16 cellular contexts compared by ENCODE assay signal in genomic region chr6:26414281-26414680, GRCh38.
"Had no signal": no experiment of that assay in that cellular context is flagged by ENCODE, and none has a peak within 500 bp of the region (broad histone marks: within the 10 kb centered on the region; RNA-seq: fewer than 3 reads in every experiment).

No MANE protein-coding gene starts in this region.

- DNase-seq: activated CD4-positive, CD25-positive, alpha-beta regulatory T cell treated with anti-CD3 and anti-CD28 coated beads, Interleukin-2, amount 50 U/mL, for 72 hours; activated CD8-positive, alpha-beta memory T cell treated with anti-CD3 and anti-CD28 coated beads for 24 hours; activated CD8-positive, alpha-beta memory T cell treated with anti-CD3 and anti-CD28 coated beads, Interleukin-2, amount 50 U/mL, for 48 hours; activated effector memory CD4-positive, alpha-beta T cell treated with Interleukin-2 at 50 U/mL for 16 hours; activated naive CD4-positive, alpha-beta T cell treated with anti-CD3 and anti-CD28 coated beads, Interleukin-2, amount 10 ng/mL, durations not matched to agents 7 days and 5 days; activated T-cell treated with anti-CD3 and anti-CD28 coated beads, Interleukin-2, amount 50 U/mL, for 48 hours; stimulated activated CD4-positive, alpha-beta T cell treated with anti-CD3 and anti-CD28 coated beads, Interleukin-12 subunit alpha, Interleukin-12 subunit beta, amount 100 ng/mL, for 4 hours; stimulated activated CD4-positive, alpha-beta T cell treated with anti-CD3 and anti-CD28 coated beads, Interleukin-1b, Interleukin-23, amount 100 ng/mL, for 48 hours; stimulated activated CD8-positive, alpha-beta memory T cell treated with anti-CD3 and anti-CD28 coated beads, Interleukin-4, amount 100 ng/mL, for 48 hours; transverse colon; uterus had no signal

- H3K4me1 ChIP-seq: breast epithelium, gastroesophageal sphincter, transverse colon, uterus had no signal

- H3K27me3 Mint-ChIP-seq: activated naive CD4-positive, alpha-beta T cell treated with anti-CD3 and anti-CD28 coated beads, Interleukin-2, amount 10 ng/mL, durations not matched to agents 7 days and 5 days; stimulated activated naive CD8-positive, alpha-beta T cell treated with anti-CD3 and anti-CD28 coated beads, Interleukin-15, Interleukin-2, amounts not matched to agents 100 ng/mL and 50 ng/mL, for 24 hours had no signal

- H3K4me3 Mint-ChIP-seq: activated naive CD4-positive, alpha-beta T cell treated with anti-CD3 and anti-CD28 coated beads, Interleukin-2, amount 10 ng/mL, durations not matched to agents 7 days and 5 days; stimulated activated naive CD8-positive, alpha-beta T cell treated with anti-CD3 and anti-CD28 coated beads, Interleukin-15, Interleukin-2, amounts not matched to agents 100 ng/mL and 50 ng/mL, for 24 hours had no signal

- ATAC-seq: esophagus mucosa, gastroesophageal sphincter had no signal

- H3K27me3 ChIP-seq: breast epithelium, gastroesophageal sphincter, transverse colon, uterus had no signal

- H3K27ac Mint-ChIP-seq: activated naive CD4-positive, alpha-beta T cell treated with anti-CD3 and anti-CD28 coated beads, Interleukin-2, amount 10 ng/mL, durations not matched to agents 7 days and 5 days; stimulated activated naive CD8-positive, alpha-beta T cell treated with anti-CD3 and anti-CD28 coated beads, Interleukin-15, Interleukin-2, amounts not matched to agents 100 ng/mL and 50 ng/mL, for 24 hours had no signal

- H3K27ac ChIP-seq: breast epithelium, coronary artery, gastroesophageal sphincter, transverse colon, uterus had no signal

- H3K9me3 ChIP-seq: breast epithelium, gastroesophageal sphincter, transverse colon, uterus had no signal

- H3K4me3 ChIP-seq: breast epithelium, coronary artery, gastroesophageal sphincter, transverse colon, uterus had no signal

- H3K36me3 ChIP-seq: breast epithelium, uterus had no signal

- H3K4me1 Mint-ChIP-seq: activated naive CD4-positive, alpha-beta T cell treated with anti-CD3 and anti-CD28 coated beads, Interleukin-2, amount 10 ng/mL, durations not matched to agents 7 days and 5 days had no signal
